In the genomic region with DNA sequence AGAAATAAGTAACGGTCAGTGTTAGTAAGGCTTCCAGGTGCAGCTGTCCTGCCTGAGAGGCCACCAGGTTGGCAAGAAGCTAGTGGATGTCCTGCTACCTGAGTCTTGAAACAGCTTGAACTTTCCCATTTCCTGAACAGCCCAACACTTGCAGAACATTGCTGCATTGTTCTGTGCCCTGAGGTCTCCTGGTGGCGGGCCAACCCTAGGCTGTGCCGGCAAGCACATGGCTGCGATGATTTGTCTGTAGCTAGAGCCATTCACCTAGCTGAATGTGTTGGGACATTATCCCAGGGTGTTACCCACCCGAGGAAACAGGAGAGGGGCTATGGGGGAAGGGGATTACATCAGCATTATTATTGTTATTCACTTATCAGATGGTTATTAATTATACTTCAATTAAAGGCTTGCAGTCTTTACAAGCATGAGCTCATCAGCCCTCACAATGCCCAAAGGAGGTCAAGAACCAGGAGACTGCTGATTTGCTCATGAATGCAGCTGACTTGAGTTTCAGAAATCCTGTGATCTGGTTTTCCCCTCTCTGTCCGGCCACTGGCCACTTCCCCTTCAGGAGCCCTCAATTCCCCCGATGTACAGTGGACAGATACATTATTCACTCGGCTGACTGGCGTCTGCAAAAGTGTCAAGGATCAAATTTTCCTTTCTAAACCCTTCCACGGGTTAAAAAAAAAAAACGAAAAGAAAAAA, we compare ENCODE assay signal across 14 cellular contexts.
A peak's percentile ranks its signal among the peaks of the same experiment; 100 is the strongest.
DNase-seq lines count a peak whose midpoint lies in the region; ATAC-seq, FAIRE-seq and TF ChIP-seq lines count a peak whose summit lies in the region.
"Had no signal": no experiment of that assay in that cellular context is flagged by ENCODE, and none has a peak within 500 bp of the region (broad histone marks: within the 10 kb centered on the region; RNA-seq: fewer than 3 reads in every experiment).

No MANE protein-coding gene starts in this region.

- CTCF ChIA-PET in OCI-LY7 (lab: Charles Lee; ENCODE audit: unreplicated experiment), result no interaction called here

- no peaks in the 10 kb centered on the region for H3K79me2 ChIP-seq in OCI-LY7 (ENCODE audit: insufficient read depth, low read depth, low read length)

- DNase-seq in GM13976 (ENCODE audit: low spot score), result peak; percentile 57
- peak; percentile 74 to 75 for DNase-seq in breast epithelium (ENCODE audit: low spot score in 2 of 2)
- peak; percentile 88 for DNase-seq in kidney
- no peak for DNase-seq in sciatic nerve (ENCODE audit: low spot score)
- no peak for DNase-seq in NCI-H226
- DNase-seq in OCI-LY7 (ENCODE audit: low spot score), result no peak
- DNase-seq: activated T-cell treated with anti-CD3 and anti-CD28 coated beads, Interleukin-2, amount 50 U/mL, for 1 hour had no signal

- H4K20me1 ChIP-seq in OCI-LY7 (ENCODE audit: insufficient read depth, low read length), result no peaks in the 10 kb centered on the region
- H4K20me1 ChIP-seq: BLaER1 treated with 17β-estradiol and CSF1 and Interleukin-3, amounts not matched to agents 10 nM and 100 nM had no signal

- H3K4me1 ChIP-seq in breast epithelium (no peaks in the 10 kb centered on the region), kidney (ENCODE audit: control insufficient read depth in 1 of 2, insufficient read depth in 1 of 2, low read depth in 1 of 2, low read length in 2 of 2) (peaks cover 9 to 20% of the 10 kb centered on the region in 2 donors), OCI-LY7 (ENCODE audit: insufficient read depth, low read length, poor library complexity, severe bottlenecking) (no peaks in the 10 kb centered on the region)

- no peak for TF ChIP-seq POLR2A in breast epithelium (IDR thresholded peaks at IDR 0.05)

- H3K4me2 ChIP-seq in OCI-LY7 (ENCODE audit: low read length), result no peak overlapping the region
- H3K4me2 ChIP-seq: KMS-11 had no signal

- H3K9me2 ChIP-seq in OCI-LY7 (ENCODE audit: insufficient read depth, low read length), result no peaks in the 10 kb centered on the region

- peak; percentile 78 for ATAC-seq in sciatic nerve
- no peak for ATAC-seq in GM18519 (IDR thresholded peaks at IDR 0.05; ENCODE audit: low FRiP score, unreplicated experiment)
- no peak for ATAC-seq in GM18873 (IDR thresholded peaks at IDR 0.05; ENCODE audit: low FRiP score, unreplicated experiment)

- in situ Hi-C loops in GM13976 (cut with MboI; ENCODE audit: low sequenced_read_pairs, unreplicated experiment), result no loop called here

- no TSS peak for BruUV-seq in OCI-LY7 (replicated peaks; lab: Mats Ljungman, UMichigan)

- H3K27me3 ChIP-seq in breast epithelium, result no peaks in the 10 kb centered on the region
- H3K27me3 ChIP-seq: BLaER1 treated with 17β-estradiol and CSF1 and Interleukin-3, amounts not matched to agents 10 nM and 100 nM; upper lobe of left lung had no signal

- H2AFZ ChIP-seq in OCI-LY7 (ENCODE audit: low read length), result no peak overlapping the region

- no peak for TF ChIP-seq CTCF in GM13976 (IDR thresholded peaks at IDR 0.05; ENCODE audit: borderline replicate concordance, control extremely low read depth, extremely low read depth, insufficient read depth, missing control alignments)
- TF ChIP-seq CTCF in breast epithelium (IDR thresholded peaks at IDR 0.05), result no peak
- no peak for TF ChIP-seq CTCF in kidney (IDR thresholded peaks at IDR 0.05; ENCODE audit: borderline replicate concordance, extremely low read depth, insufficient read depth)
- no peak for TF ChIP-seq CTCF in OCI-LY7 (conservative IDR thresholded peaks at IDR 0.05; ENCODE audit: low read length)

- FAIRE-seq in kidney (lab: Jason Lieb, UNC), result no peak
- FAIRE-seq: RCC 7860 had no signal

- intact Hi-C loops in breast epithelium (cut with DNase I; ENCODE audit: low total_unique reads), result loop anchor here (10.0 kb wide), 1 partner anchor 121 kb away; no protein-coding TSS in a partner anchor
- intact Hi-C loops in kidney (cut with DNase I), result no loop called here
- intact Hi-C loops in sciatic nerve (cut with DNase I), result no loop called here
- intact Hi-C loops in OCI-LY7 (cut with micrococcal nuclease; ENCODE audit: unreplicated experiment), result no loop called here

- POLR2A ChIA-PET in OCI-LY7 (lab: Charles Lee), result interaction anchor here (0.7 kb wide), 2 partner anchors 38 to 923 kb away, joined by 3 read pairs; no protein-coding TSS in a partner anchor

- H3K9me3 ChIP-seq in breast epithelium (no peaks in the 10 kb centered on the region), kidney (ENCODE audit: control insufficient read depth in 1 of 2, low read length in 2 of 2) (no peaks in the 10 kb centered on the region), OCI-LY7 (ENCODE audit: low read length) (no peaks in the 10 kb centered on the region)
- H3K9me3 ChIP-seq: BLaER1 treated with 17β-estradiol and CSF1 and Interleukin-3, amounts not matched to agents 10 nM and 100 nM; upper lobe of left lung had no signal

- H3K27ac ChIP-seq in breast epithelium, result peak overlapping the region in 1 of 2 donors; percentile 21
- H3K27ac ChIP-seq in kidney (ENCODE audit: low read depth in 2 of 2, low read length in 2 of 2), result peak overlapping the region; percentile 68 to 71
- H3K27ac ChIP-seq in OCI-LY7 (ENCODE audit: low read depth, low read length, poor library complexity, severe bottlenecking), result no peak overlapping the region
- H3K27ac ChIP-seq: KMS-11, upper lobe of left lung, VCaP had no signal

- H3K9ac ChIP-seq in kidney (ENCODE audit: low read length in 2 of 2), result no peak overlapping the region
- H3K9ac ChIP-seq: KMS-11 had no signal

- no peak overlapping the region for H3K4me3 ChIP-seq in breast epithelium
- H3K4me3 ChIP-seq in kidney (ENCODE audit: low read length in 2 of 2), result peak overlapping the region in 1 of 2 donors; percentile 14
- no peak overlapping the region for H3K4me3 ChIP-seq in OCI-LY7 (ENCODE audit: low read depth, low read length, poor library complexity, severe bottlenecking)
- H3K4me3 ChIP-seq: upper lobe of left lung had no signal

- no peaks in the 10 kb centered on the region for H3K36me3 ChIP-seq in breast epithelium
- no peaks in the 10 kb centered on the region for H3K36me3 ChIP-seq in kidney (ENCODE audit: control insufficient read depth in 1 of 2, insufficient read depth in 2 of 2, low read length in 2 of 2)
- no peaks in the 10 kb centered on the region for H3K36me3 ChIP-seq in OCI-LY7 (ENCODE audit: insufficient read depth, low read length)
- H3K36me3 ChIP-seq: BLaER1 treated with 17β-estradiol and CSF1 and Interleukin-3, amounts not matched to agents 10 nM and 100 nM; upper lobe of left lung had no signal

Comparison
In these comparisons a context has a peak if more than half of its experiments do, and no peak if none do; other contexts are left out.
1. DNase-seq: peak in GM13976 (single experiment), breast epithelium (2 of 2) and kidney (single experiment); none in sciatic nerve (single experiment), NCI-H226 (single experiment) and OCI-LY7 (single experiment).